In genomic region chr2:206586609-206587008, GRCh38 we compare ENCODE assay signal across 9 cellular contexts. TPM values are rescaled to one million over a fixed set of nuclear protein-coding genes. Genes with fewer than 3 reads are reported as not detected.
"Had no signal": no experiment of that assay in that cellular context is flagged by ENCODE, and none has a peak within 500 bp of the region (broad histone marks: within the 10 kb centered on the region; RNA-seq: fewer than 3 reads in every experiment).

No MANE protein-coding gene starts in this region.

- H3K9me3 ChIP-seq: HAP-1 had no signal

- DNase-seq: GM23248, GOT3, H7, HFFc6, IMR-90 had no signal

- H3K36me3 ChIP-seq: HAP-1 had no signal

- H3K4me3 Mint-ChIP-seq: HFFc6 had no signal

- H3K4me3 ChIP-seq: GM23248, HAP-1 had no signal

- ATAC-seq: HCT116 had no signal

- H3K27ac Mint-ChIP-seq: HFFc6 had no signal

- H3K27ac ChIP-seq: GM23248 had no signal

RNA-seq across cellular contexts. Expression of gene FAM237A, which starts 55.7 kb away (rescaled TPM):
- total RNA-seq: GM23248, H4, H7, HFFc6, HT-29, IMR-90 had no signal
- polyA plus RNA-seq: GM23248, IMR-90 had no signal
